Comparison of ENCODE assay signal across 8 cellular contexts in the genomic region with DNA sequence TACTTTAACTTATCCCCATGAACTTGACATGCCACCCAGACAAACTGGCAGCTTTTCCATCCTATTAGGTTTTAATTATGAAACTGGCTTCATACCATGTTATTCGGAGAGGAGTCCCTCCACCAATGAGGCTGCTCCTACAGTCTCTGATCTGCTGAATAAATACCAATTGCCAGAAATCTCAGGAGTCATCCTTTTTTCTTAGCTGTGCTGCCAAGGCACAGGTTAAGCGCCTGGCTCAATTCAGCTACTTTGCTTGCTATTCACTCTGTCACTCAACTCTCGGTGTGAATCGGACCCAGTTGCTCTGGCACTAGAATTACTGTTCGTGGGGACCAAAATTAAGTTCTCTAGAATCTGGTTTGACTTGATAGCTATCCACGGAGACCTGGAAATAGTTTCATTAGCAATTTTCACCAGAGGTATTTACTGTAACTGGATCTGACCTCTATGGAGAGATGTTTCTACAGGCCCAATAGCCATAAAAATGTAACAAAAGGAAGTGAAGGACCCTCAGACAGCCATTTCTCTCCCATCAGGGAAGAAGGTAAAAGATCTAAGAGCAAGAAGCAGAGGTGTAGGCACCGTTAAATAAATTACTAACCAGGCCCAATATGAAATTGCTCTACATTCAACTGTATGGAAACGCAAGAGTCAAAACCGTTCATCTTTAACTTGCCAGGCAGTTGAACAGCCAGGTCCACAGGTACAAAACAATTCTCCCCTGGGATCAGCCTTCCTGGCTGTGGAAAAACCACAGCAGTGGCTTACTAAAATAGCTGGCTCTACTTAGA. TPM values are rescaled to one million over a fixed set of nuclear protein-coding genes. Genes with fewer than 3 reads are reported as not detected.
DNase-seq lines count a peak whose midpoint lies in the region; ATAC-seq and TF ChIP-seq lines count a peak whose summit lies in the region.

No MANE protein-coding gene starts in this region.

- H3K4me3 Mint-ChIP-seq in activated CD4-positive, alpha-beta memory T cell treated with anti-CD3 and anti-CD28 coated beads, Interleukin-2, amount 10 ng/mL, durations not matched to agents 7 days and 5 days = peak overlapping the region; percentile 38
- H3K4me3 Mint-ChIP-seq in immature natural killer cell = peak overlapping the region in 3 of 5 donors; percentile 2 to 61 (median 59)

- H3K36me3 ChIP-seq in suprapubic skin = no peaks in the 10 kb centered on the region

- CTCF ChIA-PET in activated CD4-positive, alpha-beta memory T cell treated with anti-CD3 and anti-CD28 coated beads, Interleukin-2, amount 10 ng/mL, durations not matched to agents 7 days and 5 days (lab: Charles Lee) = interaction anchor here (2.1 to 2.5 kb wide), 3 partner anchors 12 to 29 kb away, joined by 9 read pairs; no protein-coding TSS in a partner anchor

- peak overlapping the region; percentile 100 for H3K27ac Mint-ChIP-seq in activated CD4-positive, alpha-beta memory T cell treated with anti-CD3 and anti-CD28 coated beads, Interleukin-2, amount 10 ng/mL, durations not matched to agents 7 days and 5 days
- peak overlapping the region; percentile 80 to 100 (median 94) for H3K27ac Mint-ChIP-seq in immature natural killer cell

- H3K27ac ChIP-seq in suprapubic skin = peak overlapping the region; percentile 99

- POLR2A ChIA-PET in activated CD4-positive, alpha-beta memory T cell treated with anti-CD3 and anti-CD28 coated beads, Interleukin-2, amount 10 ng/mL, durations not matched to agents 7 days and 5 days (lab: Charles Lee) = interaction anchor here (0.8 to 15.1 kb wide), 7 partner anchors 13 to 320 kb away, joined by 3 to 704 read pairs (median 6); a partner anchor contains a TSS

- peaks cover 55% of the 10 kb centered on the region for H3K4me1 Mint-ChIP-seq in activated CD4-positive, alpha-beta memory T cell treated with anti-CD3 and anti-CD28 coated beads, Interleukin-2, amount 10 ng/mL, durations not matched to agents 7 days and 5 days
- peaks cover 54 to 65% of the 10 kb centered on the region in 2 donors for H3K4me1 Mint-ChIP-seq in immature natural killer cell

- no peaks in the 10 kb centered on the region for H3K9me3 Mint-ChIP-seq in activated CD4-positive, alpha-beta memory T cell treated with anti-CD3 and anti-CD28 coated beads, Interleukin-2, amount 10 ng/mL, durations not matched to agents 7 days and 5 days
- H3K9me3 Mint-ChIP-seq in immature natural killer cell = no peaks in the 10 kb centered on the region

- ATAC-seq in GM21381 (IDR thresholded peaks at IDR 0.05; ENCODE audit: unreplicated experiment) = no peak

- peaks cover 66% of the 10 kb centered on the region for H3K36me3 Mint-ChIP-seq in activated CD4-positive, alpha-beta memory T cell treated with anti-CD3 and anti-CD28 coated beads, Interleukin-2, amount 10 ng/mL, durations not matched to agents 7 days and 5 days (ENCODE audit: low read depth)
- peaks cover 4 to 6% (median 4%) of the 10 kb centered on the region in 3 donors for H3K36me3 Mint-ChIP-seq in immature natural killer cell

- H3K4me3 ChIP-seq in suprapubic skin = peak overlapping the region; percentile 11

- no peak for TF ChIP-seq POLR2A in suprapubic skin (IDR thresholded peaks at IDR 0.05)

- no peaks in the 10 kb centered on the region for H3K27me3 Mint-ChIP-seq in activated CD4-positive, alpha-beta memory T cell treated with anti-CD3 and anti-CD28 coated beads, Interleukin-2, amount 10 ng/mL, durations not matched to agents 7 days and 5 days
- H3K27me3 Mint-ChIP-seq in immature natural killer cell (ENCODE audit: low read depth in 3 of 3) = peaks cover 6 to 21% (median 9%) of the 10 kb centered on the region in 3 donors

- no peaks in the 10 kb centered on the region for H3K27me3 ChIP-seq in suprapubic skin

- peak; percentile 18 for DNase-seq in activated CD4-positive, alpha-beta T cell treated with anti-CD3 and anti-CD28 coated beads for 48 hours
- no peak for DNase-seq in activated CD4-positive, alpha-beta T cell treated with anti-CD3 and anti-CD28 coated beads, Interleukin-2, amount 50 U/mL, for 48 hours
- no peak for DNase-seq in activated CD4-positive, alpha-beta memory T cell treated with anti-CD3 and anti-CD28 coated beads, Interleukin-2, amount 10 ng/mL, durations not matched to agents 7 days and 5 days
- DNase-seq in immature natural killer cell (no peak), suprapubic skin (ENCODE audit: low spot score in 2 of 2) (no peak), mesenteric fat pad (ENCODE audit: low spot score) (no peak), GM19240 (ENCODE audit: insufficient read length, low spot score) (no peak)

- peaks cover 56% of the 10 kb centered on the region for H3K4me1 ChIP-seq in suprapubic skin

- no peaks in the 10 kb centered on the region for H3K9me3 ChIP-seq in suprapubic skin

- 43% methylated on average over 9 of the region's 9 CpGs for WGBS in suprapubic skin

- no peak for TF ChIP-seq CTCF in suprapubic skin (IDR thresholded peaks at IDR 0.05)

- TF ChIP-seq EP300 in suprapubic skin (IDR thresholded peaks at IDR 0.05) = no peak

RNA-seq across cellular contexts. Expression of a gene that starts 5.4 kb away (rescaled TPM):
- 100 to 1,000 TPM in 1 of 2 experiments, 10 to 100 TPM in 1; 98.3 to 104 TPM for total RNA-seq in activated CD4-positive, alpha-beta memory T cell treated with anti-CD3 and anti-CD28 coated beads, Interleukin-2, amount 10 ng/mL, durations not matched to agents 7 days and 5 days
- polyA plus RNA-seq in immature natural killer cell = 1 to 10 TPM in 2 of 3 donors, under 1 TPM in 1; 0.04 to 2.3 (median 1.1) TPM
- 10 to 100 TPM; 24.2 to 42.8 (median 31.7) TPM for total RNA-seq in suprapubic skin
- 30.2 TPM for total RNA-seq in mesenteric fat pad

RNA-seq across cellular contexts. Expression of a gene that starts 22.5 kb away (rescaled TPM):
- total RNA-seq in activated CD4-positive, alpha-beta memory T cell treated with anti-CD3 and anti-CD28 coated beads, Interleukin-2, amount 10 ng/mL, durations not matched to agents 7 days and 5 days = 100 to 1,000 TPM; 150 TPM
- 100 to 1,000 TPM; 111 to 159 (median 119) TPM for polyA plus RNA-seq in immature natural killer cell
- total RNA-seq in suprapubic skin = 10 to 100 TPM; 22.4 to 51.9 (median 44.7) TPM
- 59.3 TPM for total RNA-seq in mesenteric fat pad

RNA-seq across cellular contexts. Expression of a gene that starts 59.7 kb away (rescaled TPM):
- total RNA-seq in activated CD4-positive, alpha-beta memory T cell treated with anti-CD3 and anti-CD28 coated beads, Interleukin-2, amount 10 ng/mL, durations not matched to agents 7 days and 5 days = 10 to 100 TPM; 56.2 to 56.3 TPM
- 100 to 1,000 TPM; 175 to 285 (median 192) TPM for polyA plus RNA-seq in immature natural killer cell
- total RNA-seq in suprapubic skin = 10 to 100 TPM; 13.9 to 45.9 (median 31.3) TPM
- total RNA-seq in mesenteric fat pad = 23.7 TPM
